ENCODE assay signal across 17 cellular contexts in genomic region chr6:43666181-43666920, GRCh38. TPM values are rescaled to one million over a fixed set of nuclear protein-coding genes. Genes with fewer than 3 reads are reported as not detected.
"Had no signal": no experiment of that assay in that cellular context is flagged by ENCODE, and none has a peak within 500 bp of the region (broad histone marks: within the 10 kb centered on the region; RNA-seq: fewer than 3 reads in every experiment).

No MANE protein-coding gene starts in this region.

- H3K4me3 Mint-ChIP-seq: dendritic cell treated with granulocyte-macrophage colony-stimulating factor and Interleukin-4, amounts not matched to agents 40 ng/mL and 50 ng/mL, for 4 days had no signal

- H3K27me3 Mint-ChIP-seq: naive thymus-derived CD8-positive, alpha-beta T cell; T-cell; type B pancreatic cell had no signal

- H3K27ac ChIP-seq: cardiac muscle cell, esophagus muscularis mucosa, neutrophil, pancreas, testis had no signal

- FAIRE-seq: pancreas had no signal

- H3K27ac Mint-ChIP-seq: dendritic cell treated with granulocyte-macrophage colony-stimulating factor and Interleukin-4, amounts not matched to agents 40 ng/mL and 50 ng/mL, for 4 days; T-cell had no signal

- H3K36me3 Mint-ChIP-seq: activated naive CD4-positive, alpha-beta T cell treated with anti-CD3 and anti-CD28 coated beads, Interleukin-2, amount 50 U/mL, for 72 hours; T-cell had no signal

- H3K9me3 ChIP-seq: esophagus muscularis mucosa, gastroesophageal sphincter, heart left ventricle, left ventricle myocardium inferior, mucosa of descending colon, neutrophil, pancreas, testis had no signal

- H3K4me3 ChIP-seq: cardiac muscle cell, gastroesophageal sphincter, heart left ventricle, mucosa of descending colon, testis had no signal

- H3K9me3 Mint-ChIP-seq: activated naive CD4-positive, alpha-beta T cell treated with anti-CD3 and anti-CD28 coated beads, Interleukin-2, amount 50 U/mL, for 72 hours; dendritic cell treated with granulocyte-macrophage colony-stimulating factor and Interleukin-4, amounts not matched to agents 40 ng/mL and 50 ng/mL, for 4 days; immature natural killer cell; naive thymus-derived CD8-positive, alpha-beta T cell; stimulated activated effector memory CD8-positive, alpha-beta T cell treated with anti-CD3 and anti-CD28 coated beads, Interleukin-12 subunit alpha, Interleukin-12 subunit beta, amount 100 ng/mL, for 72 hours; T-cell; type B pancreatic cell had no signal

- H3K27me3 ChIP-seq: cardiac muscle cell, esophagus muscularis mucosa, gastroesophageal sphincter, heart left ventricle, pancreas, testis had no signal

RNA-seq across cellular contexts. Expression of gene RSPH9, which starts 21.5 kb away (rescaled TPM):
- total RNA-seq: naive thymus-derived CD8-positive, alpha-beta T cell; T-cell had no signal
- polyA plus RNA-seq: mammary epithelial cell had no signal
